Comparison of ENCODE assay signal across 1 cellular context in the genomic region with DNA sequence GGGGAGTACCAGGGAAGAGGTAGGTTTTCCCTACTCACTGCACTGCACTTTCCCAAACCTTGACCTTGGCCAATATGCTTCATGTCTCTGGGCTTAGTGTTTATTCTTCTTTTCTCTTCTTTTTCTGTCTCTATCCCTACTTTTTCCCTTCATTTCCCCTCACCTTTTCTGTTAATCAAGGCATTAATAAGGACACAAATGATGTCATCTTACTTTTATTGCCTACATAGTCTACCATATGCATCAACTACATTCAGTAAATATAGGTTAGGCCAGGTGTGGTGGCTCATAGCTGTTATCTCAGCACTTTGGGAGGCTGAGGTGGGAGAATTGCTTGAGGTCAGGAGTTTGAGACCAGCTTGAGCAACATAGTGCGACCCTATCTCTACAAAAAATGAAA.
TF ChIP-seq lines count a peak whose summit lies in the region.

No MANE protein-coding gene starts in this region.

TF ChIP-seq in HEK293T, 16 proteins besides CTCF, POLR2A, EP300 and RAD21 (continued from another document):
- TF ChIP-seq BHLHE40 (IDR thresholded peaks at IDR 0.05; ENCODE audit: borderline replicate concordance) (no peak), HDGF (IDR thresholded peaks at IDR 0.05; ENCODE audit: borderline replicate concordance) (no peak)
